ENCODE assay signal across 15 cellular contexts in genomic region chr4:87054900-87055299, GRCh38.
DNase-seq lines count a peak whose midpoint lies in the region; ATAC-seq, FAIRE-seq and TF ChIP-seq lines count a peak whose summit lies in the region.
"Had no signal": no experiment of that assay in that cellular context is flagged by ENCODE, and none has a peak within 500 bp of the region (broad histone marks: within the 10 kb centered on the region; RNA-seq: fewer than 3 reads in every experiment).

No MANE protein-coding gene starts in this region.

- no peaks in the 10 kb centered on the region for H3F3A ChIP-seq in GM23338 (replicated peaks; ENCODE audit: low read depth)

- H3K4me1 Mint-ChIP-seq in GM23338, result peaks cover 64% of the 10 kb centered on the region

- 50% methylated on average over 2 of the region's 3 CpGs for WGBS in K562 (ENCODE audit: insufficient coverage, low coverage, missing lambda C conversion rate)
- 41 to 55% (median 48%) methylated on average over 3 of the region's 3 CpGs for WGBS in stomach, 5 donors

- in situ Hi-C loops in K562 (cut with MboI), result no loop called here

- peaks cover 89% of the 10 kb centered on the region for H3K79me2 ChIP-seq in GM23338 (replicated peaks; ENCODE audit: insufficient read depth)
- peaks cover 92% of the 10 kb centered on the region for H3K79me2 ChIP-seq in K562 (ENCODE audit: control insufficient read depth, insufficient read depth, low read length)

- DNase-seq in GM23338 (ENCODE audit: low spot score) (no peak), K562 (ENCODE audit: extremely low read depth in 1 of 4, low spot score in 3 of 4) (no peak), lower lobe of right lung (no peak), stomach (no peak), DMS 273 treated with DMSO at 0.1 percent for 48 hours (lab: John Stamatoyannopoulos, UW) (no peak)
- DNase-seq in activated CD4-positive, alpha-beta T cell treated with anti-CD3 and anti-CD28 coated beads for 4 hours, result no peak
- DNase-seq: effector memory CD4-positive, alpha-beta T cell; HFFc6; natural killer cell; NCI-H1048; NCI-H226 had no signal

- POLR2A ChIA-PET in K562 (lab: Yijun Ruan, JAX), result interaction anchor here (0.6 to 2.7 kb wide), 6 partner anchors 10 to 49 kb away, joined by 3 to 14 read pairs (median 6); no protein-coding TSS in a partner anchor

- no peak overlapping the region for H3K4me3 Mint-ChIP-seq in GM23338
- H3K4me3 Mint-ChIP-seq: HFFc6, natural killer cell had no signal

- peaks cover 3% of the 10 kb centered on the region for H3K27me3 Mint-ChIP-seq in GM23338 (ENCODE audit: insufficient read depth, low read depth, poor library complexity)

- no peaks in the 10 kb centered on the region for H3K9me1 ChIP-seq in K562 (ENCODE audit: control insufficient read depth, insufficient read depth, low read length)

- TF ChIP-seq RAD21 in K562 (CRISPR knock-in tag; conservative IDR thresholded peaks at IDR 0.05 in 1 of 2, IDR thresholded peaks at IDR 0.05 in 1 of 2), result no peak

- H3K4me1 ChIP-seq in GM23338 (ENCODE audit: insufficient read depth), result peaks cover 48% of the 10 kb centered on the region
- H3K4me1 ChIP-seq in K562 (replicated peaks in 1 of 2; ENCODE audit: control insufficient read depth in 2 of 2, insufficient read depth in 2 of 2, low read length in 2 of 2), result peaks cover 16 to 59% of the 10 kb centered on the region in 2 experiments; a peak in 4 of 5 replicates
- H3K4me1 ChIP-seq in lower lobe of right lung, result peaks cover 78% of the 10 kb centered on the region
- peaks cover 49 to 97% (median 77%) of the 10 kb centered on the region in 4 donors for H3K4me1 ChIP-seq in stomach

- no peak for TF ChIP-seq CTCF in GM23338 (conservative IDR thresholded peaks at IDR 0.05; ENCODE audit: low read depth in 2 of 2)
- TF ChIP-seq CTCF in K562 (IDR thresholded peaks at IDR 0.05 in 2 of 3, conservative IDR thresholded peaks at IDR 0.05 in 1 of 3; ENCODE audit: insufficient read depth in 2 of 3, low read depth in 1 of 3, low read length in 3 of 3), result no peak
- no peak for TF ChIP-seq CTCF in lower lobe of right lung (IDR thresholded peaks at IDR 0.05)
- no peak for TF ChIP-seq CTCF in stomach (IDR thresholded peaks at IDR 0.05)

- H3K9me3 ChIP-seq in K562 (replicated peaks; ENCODE audit: control insufficient read depth, insufficient read depth, low read depth, low read length) (no peaks in the 10 kb centered on the region), lower lobe of right lung (no peaks in the 10 kb centered on the region), stomach (no peaks in the 10 kb centered on the region)

- peak overlapping the region in 1 of 2 experiments; percentile 36; a peak in 3 of 4 replicates for H3K9ac ChIP-seq in K562 (ENCODE audit: insufficient read depth in 1 of 2, low read depth in 2 of 2, low read length in 2 of 2)

- H3K27me3 ChIP-seq in GM23338 (ENCODE audit: insufficient read depth) (no peaks in the 10 kb centered on the region), K562 (ENCODE audit: control insufficient read depth in 2 of 2, insufficient read depth in 2 of 2, low read length in 2 of 2) (no peaks in the 10 kb centered on the region), lower lobe of right lung (ENCODE audit: low read depth) (no peaks in the 10 kb centered on the region), stomach (no peaks in the 10 kb centered on the region)

- H2AFZ ChIP-seq in GM23338, result no peak overlapping the region
- no peak overlapping the region for H2AFZ ChIP-seq in K562 (ENCODE audit: low read depth, low read length)

- H3K4me3 ChIP-seq in GM23338 (no peak overlapping the region), K562 (no peak overlapping the region), lower lobe of right lung (no peak overlapping the region), stomach (no peak overlapping the region)

- 0 out of 2 replicates have a peak overlapping the region, but pooled peaks have one; percentile 8 for H3K4me2 ChIP-seq in GM23338
- H3K4me2 ChIP-seq in K562 (ENCODE audit: insufficient read depth, low read length), result peak overlapping the region; percentile 65

- CTCF ChIA-PET in K562 (lab: Yijun Ruan, JAX; ENCODE audit: low intra/inter-chr PET ratio), result no interaction called here

- peaks cover 9% of the 10 kb centered on the region; the same call in 1 of the 2 replicates for H4K20me1 ChIP-seq in GM23338 (replicated peaks; ENCODE audit: insufficient read depth)
- H4K20me1 ChIP-seq in K562 (replicated peaks; ENCODE audit: control insufficient read depth, insufficient read depth, low read length), result peaks cover 10% of the 10 kb centered on the region

- H3K36me3 Mint-ChIP-seq in GM23338 (ENCODE audit: low read depth), result peaks cover 15% of the 10 kb centered on the region
- H3K36me3 Mint-ChIP-seq: natural killer cell had no signal

- FAIRE-seq in K562 (lab: Jason Lieb, UNC), result peak; percentile 49
- FAIRE-seq: astrocyte had no signal

- no peaks in the 10 kb centered on the region for H3K9me3 Mint-ChIP-seq in GM23338
- H3K9me3 Mint-ChIP-seq: HFFc6, natural killer cell had no signal

- BruUV-seq in K562 (replicated peaks; lab: Mats Ljungman, UMichigan), result no TSS peak

- H3K9me2 ChIP-seq in GM23338 (ENCODE audit: insufficient read depth), result no peaks in the 10 kb centered on the region

- intact Hi-C loops in K562 (cut with micrococcal nuclease) (loop anchor here (1.0 to 5.0 kb wide), 3 partner anchors 48 to 133 kb away; partner anchors contain the start of gene AFF1), lower lobe of right lung (cut with DNase I) (no loop called here), stomach (cut with DNase I; ENCODE audit: low total_unique reads) (no loop called here)

- H3K27ac ChIP-seq in GM23338 (ENCODE audit: low read depth) (peak overlapping the region; percentile 11; the same call in 1 of the 2 replicates), K562 (ENCODE audit: extremely low read depth, low read depth, low read length) (peak overlapping the region; percentile 73), lower lobe of right lung (peak overlapping the region; percentile 36), stomach (peak overlapping the region in 4 of 5 donors; percentile 13 to 66 (median 62))

- H3K36me3 ChIP-seq in GM23338 (ENCODE audit: insufficient read depth), result peaks cover 4% of the 10 kb centered on the region; the same call in 1 of the 2 replicates
- H3K36me3 ChIP-seq in K562 (ENCODE audit: control insufficient read depth, insufficient read depth, low read length), result peaks cover 36% of the 10 kb centered on the region
- H3K36me3 ChIP-seq in lower lobe of right lung, result no peaks in the 10 kb centered on the region
- peaks cover 0 to 12% (median 7%) of the 10 kb centered on the region in 4 donors for H3K36me3 ChIP-seq in stomach

- TF ChIP-seq POLR2A in K562 (conservative IDR thresholded peaks at IDR 0.05) (no peak), stomach (IDR thresholded peaks at IDR 0.05) (no peak)

- ATAC-seq in GM23338 (no peak), K562 (no peak), lower lobe of right lung (no peak), HG02759 (IDR thresholded peaks at IDR 0.05; ENCODE audit: unreplicated experiment) (no peak), HG03378 (IDR thresholded peaks at IDR 0.05; ENCODE audit: unreplicated experiment) (no peak)
- ATAC-seq: Panc1 had no signal

- no peak for TF ChIP-seq EP300 in K562 (IDR thresholded peaks at IDR 0.05; ENCODE audit: low read length)
- no peak for TF ChIP-seq EP300 in stomach (IDR thresholded peaks at IDR 0.05)

- H3K27ac Mint-ChIP-seq in GM23338, result peak overlapping the region; percentile 77
- H3K27ac Mint-ChIP-seq: HFFc6 had no signal

TF ChIP-seq in K562, 482 proteins besides CTCF, POLR2A, EP300 and RAD21 (continues in another document):
- TF ChIP-seq SMC3 (conservative IDR thresholded peaks at IDR 0.05; ENCODE audit: insufficient read depth, low read depth, low read length) (no peak), MAX (CRISPR knock-in tag; IDR thresholded peaks at IDR 0.05) (0 out of 2 replicates have a peak, but pooled peaks have one; percentile 5), FOXK2 (conservative IDR thresholded peaks at IDR 0.05 in 1 of 2, IDR thresholded peaks at IDR 0.05 in 1 of 2; ENCODE audit: low read depth in 2 of 2) (0 out of 4 replicates have a peak, but pooled peaks of 1 of the 2 experiments have one; percentile 26), ETS2 (tag; IDR thresholded peaks at IDR 0.05; ENCODE audit: borderline replicate concordance, poor library complexity, severe bottlenecking) (no peak), PRPF4 (IDR thresholded peaks at IDR 0.05; ENCODE audit: insufficient read depth, low read depth, low read length, poor library complexity, severe bottlenecking) (no peak), ARID3B (CRISPR knock-in tag; IDR thresholded peaks at IDR 0.05; ENCODE audit: borderline replicate concordance) (no peak)

Comparison
In these comparisons a context has a peak if more than half of its experiments do, and no peak if none do; other contexts are left out.
1. H3K27ac ChIP-seq: peak in every context shown above with its lines; median percentile 73 in K562; 62 in stomach; 36 in lower lobe of right lung; 11 in GM23338.